8 cellular contexts compared by ENCODE assay signal in the genomic region with DNA sequence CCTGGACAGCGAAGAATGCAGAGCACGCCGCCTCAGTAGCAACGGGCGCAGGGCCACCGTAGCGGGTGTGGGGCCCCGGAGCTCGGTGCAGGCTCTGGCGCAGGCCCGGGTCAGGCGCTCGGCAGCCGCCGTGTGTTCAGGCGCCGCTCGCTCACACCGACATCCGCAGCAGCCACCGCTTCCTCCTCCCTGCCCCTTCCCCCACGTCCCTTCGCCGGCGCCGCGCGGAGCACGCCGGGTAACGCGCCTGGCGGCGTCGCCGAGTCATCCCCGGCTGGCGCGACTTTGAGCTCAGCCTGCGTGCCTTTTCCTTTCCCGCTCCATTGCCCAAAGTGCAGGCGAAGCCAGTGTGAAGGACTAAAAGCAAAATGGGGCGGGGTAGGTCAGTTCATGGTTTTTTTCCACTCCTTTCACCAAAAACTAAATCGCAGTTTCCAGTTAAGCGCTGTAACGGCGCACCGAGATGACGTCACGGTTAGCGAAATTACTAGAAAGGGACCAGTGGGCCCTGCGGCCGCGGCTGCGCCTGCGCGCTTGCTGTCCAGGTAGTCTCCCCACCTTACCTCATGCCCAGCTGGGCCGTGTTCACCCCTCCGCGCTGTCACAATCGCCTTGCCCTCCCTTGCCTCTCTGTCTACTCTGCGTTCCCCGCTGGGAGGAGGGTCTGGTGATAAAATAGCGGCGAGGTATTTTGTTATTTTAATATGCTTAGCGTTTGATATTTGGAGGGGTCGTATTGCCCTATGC. TPM values are rescaled to one million over a fixed set of nuclear protein-coding genes. Genes with fewer than 3 reads are reported as not detected.
A peak's percentile ranks its signal among the peaks of the same experiment; 100 is the strongest.
DNase-seq lines count a peak whose midpoint lies in the region; TF ChIP-seq lines count a peak whose summit lies in the region.

TSS of gene UBQLN1 (minus strand) at position 191 of the 747 bp plus-strand sequence. CDS start 279 bp downstream, outside the sequence.

- H3K36me3 ChIP-seq in SJSA1 (peaks cover 22% of the 10 kb centered on the region), neuron (ENCODE audit: insufficient read depth, low read length) (no peaks in the 10 kb centered on the region)

- H3K4me1 ChIP-seq in SJSA1 (replicated peaks), result peaks cover 13% of the 10 kb centered on the region
- H3K4me1 ChIP-seq in neuron (ENCODE audit: insufficient read depth, low read length), result peaks cover 16% of the 10 kb centered on the region

- H3K4me3 ChIP-seq in HFF-Myc (replicated peaks; ENCODE audit: low read depth, low read length) (peak within 1 kb of the TSS; percentile 90), SJSA1 (peak within 1 kb of the TSS; percentile 97), neuron (ENCODE audit: low read length) (peak within 1 kb of the TSS; percentile 75)

- H3K27me3 ChIP-seq in SJSA1 (replicated peaks), result no peaks in the 10 kb centered on the region
- no peaks in the 10 kb centered on the region for H3K27me3 ChIP-seq in neuron (ENCODE audit: insufficient read depth, low read length)

- peak within 1 kb of the TSS; percentile 88 for H2AFZ ChIP-seq in neuron (ENCODE audit: low read depth, low read length)

- no peaks in the 10 kb centered on the region for H3K9me3 ChIP-seq in SJSA1 (replicated peaks)
- H3K9me3 ChIP-seq in neuron (ENCODE audit: low read length), result no peaks in the 10 kb centered on the region

- TF ChIP-seq CTCF in HFF-Myc (IDR thresholded peaks at IDR 0.05; ENCODE audit: low read depth, low read length, missing control alignments), result no peak

- DNase-seq in GM04503 (ENCODE audit: low read depth), result peak; percentile 65
- peak; percentile 78 for DNase-seq in HFF-Myc (ENCODE audit: extremely low read depth, low read depth)
- peak; percentile 79 for DNase-seq in MV-4-11 (lab: John Stamatoyannopoulos, UW)
- peak; percentile 87 to 98 for DNase-seq in SJSA1 (ENCODE audit: low read depth in 1 of 2, low spot score in 2 of 2)
- peak; percentile 88 to 90 (median 89) for DNase-seq in activated naive CD4-positive, alpha-beta T cell (lab: John Stamatoyannopoulos, UW)
- DNase-seq in foreskin melanocyte, result peak; percentile 89
- DNase-seq in stromal cell of bone marrow (ENCODE audit: low read depth), result peak; percentile 86

- peak within 1 kb of the TSS; percentile 99 for H3K27ac ChIP-seq in SJSA1

RNA-seq across cellular contexts. Expression of gene UBQLN1, which starts in this region (rescaled TPM):
- 66.4 and 107 TPM in 2 replicates for total RNA-seq in SJSA1 (2014; rRNA removed; shearing (Covaris generic))

Comparison
In these comparisons a context has a peak if more than half of its experiments do, and no peak if none do; other contexts are left out.
1. Peak in every context shown above with its lines: DNase-seq, H3K4me3 ChIP-seq and H3K27ac ChIP-seq.